ENCODE assay signal across 14 cellular contexts in the genomic region with DNA sequence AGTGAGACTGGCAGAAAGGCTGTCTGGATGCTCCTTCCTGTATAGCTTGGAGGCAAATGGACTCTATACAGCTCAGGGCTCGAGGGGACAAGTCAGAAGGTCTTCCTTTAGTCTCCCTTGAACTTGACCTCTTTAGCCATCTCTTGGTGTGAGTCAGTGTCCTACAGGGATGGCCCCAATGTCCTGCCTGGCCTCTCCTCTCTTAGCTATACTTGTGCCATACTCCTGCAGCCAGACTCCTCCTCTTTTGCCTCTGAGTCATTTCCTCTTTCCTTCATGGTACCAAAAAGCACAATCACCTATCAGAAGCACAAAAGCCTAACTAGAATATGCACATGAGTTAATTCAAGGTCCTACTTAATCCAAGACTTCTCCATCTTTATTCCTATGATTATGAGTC.
DNase-seq lines count a peak whose midpoint lies in the region; ATAC-seq and TF ChIP-seq lines count a peak whose summit lies in the region.
"Had no signal": no experiment of that assay in that cellular context is flagged by ENCODE, and none has a peak within 500 bp of the region (broad histone marks: within the 10 kb centered on the region; RNA-seq: fewer than 3 reads in every experiment).

No MANE protein-coding gene starts in this region.

- no peaks in the 10 kb centered on the region for H3K79me2 ChIP-seq in PC-3 (ENCODE audit: low read length)

- H3K9me3 ChIP-seq in PC-3 (ENCODE audit: low read length) = no peaks in the 10 kb centered on the region
- no peaks in the 10 kb centered on the region for H3K9me3 ChIP-seq in transverse colon

- H3K4me3 ChIP-seq in PC-3 (ENCODE audit: low read length) = no peak overlapping the region
- H3K4me3 ChIP-seq in epithelial cell of esophagus (ENCODE audit: low read length) = no peak overlapping the region
- H3K4me3 ChIP-seq in transverse colon = no peak overlapping the region

- H3K27me3 ChIP-seq in PC-3 (ENCODE audit: low read length) (no peaks in the 10 kb centered on the region), transverse colon (no peaks in the 10 kb centered on the region)

- no peak overlapping the region for H3K4me2 ChIP-seq in PC-3 (ENCODE audit: low read length)

- no peaks in the 10 kb centered on the region for H3K9me3 Mint-ChIP-seq in stimulated activated naive CD8-positive, alpha-beta T cell treated with anti-CD3 and anti-CD28 coated beads, Interleukin-15, Interleukin-2, amounts not matched to agents 100 ng/mL and 50 ng/mL, for 24 hours
- H3K9me3 Mint-ChIP-seq: naive thymus-derived CD8-positive, alpha-beta T cell had no signal

- no peak for ATAC-seq in stimulated activated naive CD8-positive, alpha-beta T cell treated with anti-CD3 and anti-CD28 coated beads, Interleukin-15, Interleukin-2, amounts not matched to agents 100 U/mL and 50 U/mL, for 24 hours
- ATAC-seq in PC-3 (peak; percentile 6; the same call in 1 of the 2 replicates), HG02642 (IDR thresholded peaks at IDR 0.05; ENCODE audit: poor library complexity, unreplicated experiment) (no peak), HG03442 (IDR thresholded peaks at IDR 0.05; ENCODE audit: unreplicated experiment) (no peak)
- ATAC-seq: naive thymus-derived CD8-positive, alpha-beta T cell had no signal

- H3K4me3 Mint-ChIP-seq in stimulated activated naive CD8-positive, alpha-beta T cell treated with anti-CD3 and anti-CD28 coated beads, Interleukin-15, Interleukin-2, amounts not matched to agents 100 ng/mL and 50 ng/mL, for 24 hours = no peak overlapping the region
- H3K4me3 Mint-ChIP-seq: naive thymus-derived CD8-positive, alpha-beta T cell had no signal

- CTCF ChIA-PET in PC-3 (lab: Charles Lee) = no interaction called here

- H3K36me3 Mint-ChIP-seq in stimulated activated naive CD8-positive, alpha-beta T cell treated with anti-CD3 and anti-CD28 coated beads, Interleukin-15, Interleukin-2, amounts not matched to agents 100 ng/mL and 50 ng/mL, for 24 hours (ENCODE audit: low read depth) = peaks cover 28% of the 10 kb centered on the region

- 62% methylated on average over 1 of the region's 1 CpG; no CpG with 5 or more reads in 1 of the 2 donors for WGBS in transverse colon (ENCODE audit: low coverage in 1 of 2), 2 donors

- intact Hi-C loops in PC-3 (cut with micrococcal nuclease) = loop anchor here (2.0 kb wide), 1 partner anchor 183 kb away; no protein-coding TSS in a partner anchor
- intact Hi-C loops in transverse colon (cut with DNase I; ENCODE audit: low total_unique reads) = no loop called here

- H3K27ac Mint-ChIP-seq in stimulated activated naive CD8-positive, alpha-beta T cell treated with anti-CD3 and anti-CD28 coated beads, Interleukin-15, Interleukin-2, amounts not matched to agents 100 ng/mL and 50 ng/mL, for 24 hours = peak overlapping the region; percentile 49

- in situ Hi-C loops in transverse colon (cut with MboI; ENCODE audit: low pct_ligation_motif_present in 1 of 4, low pct_unique_long_range_greater_than_20kb in 1 of 4, low sequenced_read_pairs in 3 of 4) = no loop called here

- TF ChIP-seq POLR2A in transverse colon (IDR thresholded peaks at IDR 0.05) = no peak

- DNase-seq in stimulated activated naive CD8-positive, alpha-beta T cell treated with anti-CD3 and anti-CD28 coated beads, Interleukin-15, Interleukin-2, amounts not matched to agents 100 U/mL and 50 U/mL, for 24 hours = no peak
- DNase-seq in PC-3 = peak; percentile 25
- DNase-seq in epithelial cell of esophagus (ENCODE audit: low read depth) = peak; percentile 47
- no peak for DNase-seq in transverse colon
- no peak for DNase-seq in NCI-H2196 treated with DMSO at 0.1 percent for 48 hours (lab: John Stamatoyannopoulos, UW; ENCODE audit: unreplicated experiment)
- DNase-seq: activated CD4-positive, CD25-positive, alpha-beta regulatory T cell; amniotic stem cell; naive thymus-derived CD8-positive, alpha-beta T cell; NCI-H2029; small intestine; stimulated activated CD8-positive, alpha-beta memory T cell treated with anti-CD3 and anti-CD28 coated beads, Interleukin-4, amount 100 ng/mL, for 48 hours had no signal

- POLR2A ChIA-PET in PC-3 (lab: Charles Lee; ENCODE audit: unreplicated experiment) = no interaction called here

- no TSS peak for BruUV-seq in PC-3 (replicated peaks; lab: Mats Ljungman, UMichigan)

- peaks cover 4% of the 10 kb centered on the region for H3F3A ChIP-seq in PC-3 (ENCODE audit: low read length, unreplicated experiment)

- H3K27ac ChIP-seq in PC-3 (ENCODE audit: low read length) (no peak overlapping the region), transverse colon (no peak overlapping the region)

- TF ChIP-seq CTCF in PC-3 (conservative IDR thresholded peaks at IDR 0.05; ENCODE audit: low read depth, low read length) = no peak
- no peak for TF ChIP-seq CTCF in epithelial cell of esophagus (IDR thresholded peaks at IDR 0.05; ENCODE audit: insufficient read depth, low read depth, low read length, missing control alignments)
- TF ChIP-seq CTCF in transverse colon (IDR thresholded peaks at IDR 0.05) = no peak

- H3K27me3 Mint-ChIP-seq in stimulated activated naive CD8-positive, alpha-beta T cell treated with anti-CD3 and anti-CD28 coated beads, Interleukin-15, Interleukin-2, amounts not matched to agents 100 ng/mL and 50 ng/mL, for 24 hours = no peaks in the 10 kb centered on the region
- H3K27me3 Mint-ChIP-seq: naive thymus-derived CD8-positive, alpha-beta T cell had no signal

- no peak overlapping the region for H3K9ac ChIP-seq in PC-3 (ENCODE audit: low read length)

- no peak for TF ChIP-seq EP300 in transverse colon (IDR thresholded peaks at IDR 0.05; ENCODE audit: low read depth)

- H4K20me1 ChIP-seq in PC-3 (ENCODE audit: low read length) = no peaks in the 10 kb centered on the region

- H3K36me3 ChIP-seq in PC-3 (ENCODE audit: low read depth, low read length) = no peaks in the 10 kb centered on the region; the same call in 1 of the 2 replicates
- H3K36me3 ChIP-seq in transverse colon = no peaks in the 10 kb centered on the region

- H3K4me1 ChIP-seq in PC-3 (ENCODE audit: insufficient read depth, low read length) (peaks cover 39% of the 10 kb centered on the region), transverse colon (peaks cover 0 to 7% (median 0%) of the 10 kb centered on the region in 4 donors)

- peaks cover 51% of the 10 kb centered on the region for H3K4me1 Mint-ChIP-seq in stimulated activated naive CD8-positive, alpha-beta T cell treated with anti-CD3 and anti-CD28 coated beads, Interleukin-15, Interleukin-2, amounts not matched to agents 100 ng/mL and 50 ng/mL, for 24 hours (ENCODE audit: low read depth)

- no peak overlapping the region for H2AFZ ChIP-seq in PC-3 (ENCODE audit: low read length)

- no peaks in the 10 kb centered on the region for H3K9me2 ChIP-seq in PC-3 (replicated peaks; ENCODE audit: low read length)

Comparison
In these comparisons a context has a peak if more than half of its experiments do, and no peak if none do; other contexts are left out.
1. DNase-seq: peak in PC-3 (single experiment) and epithelial cell of esophagus (single experiment); none in stimulated activated naive CD8-positive, alpha-beta T cell treated with anti-CD3 and anti-CD28 coated beads, Interleukin-15, Interleukin-2, amounts not matched to agents 100 U/mL and 50 U/mL, for 24 hours (single experiment), transverse colon (single experiment) and NCI-H2196 treated with DMSO at 0.1 percent for 48 hours (single experiment).